Comparison of ENCODE assay signal across 34 cellular contexts in genomic region chr11:61744609-61745156, GRCh38. TPM values are rescaled to one million over a fixed set of nuclear protein-coding genes. Genes with fewer than 3 reads are reported as not detected.
"Had no signal": no experiment of that assay in that cellular context is flagged by ENCODE, and none has a peak within 500 bp of the region (broad histone marks: within the 10 kb centered on the region; RNA-seq: fewer than 3 reads in every experiment).

No MANE protein-coding gene starts in this region.

- H3K36me3 ChIP-seq: ascending aorta, breast epithelium, cardiac muscle cell, colonic mucosa had no signal

- H3K36me3 Mint-ChIP-seq: activated CD4-positive, alpha-beta memory T cell treated with anti-CD3 and anti-CD28 coated beads for 36 hours; activated CD8-positive, alpha-beta memory T cell treated with anti-CD3 and anti-CD28 coated beads, Interleukin-2, amount 10 ng/mL, durations not matched to agents 7 days and 5 days; activated naive CD4-positive, alpha-beta T cell treated with anti-CD3 and anti-CD28 coated beads, Interleukin-2, amount 10 ng/mL, durations not matched to agents 7 days and 5 days; activated naive CD4-positive, alpha-beta T cell treated with anti-CD3 and anti-CD28 coated beads, Interleukin-2, amount 50 U/mL, for 72 hours; activated naive CD8-positive, alpha-beta T cell treated with anti-CD3 and anti-CD28 coated beads, Interleukin-2, amount 10 ng/mL, durations not matched to agents 7 days and 5 days had no signal

- FAIRE-seq: frontal cortex had no signal

- H3K9me3 Mint-ChIP-seq: activated CD4-positive, alpha-beta memory T cell treated with anti-CD3 and anti-CD28 coated beads for 36 hours; activated CD4-positive, alpha-beta T cell treated with anti-CD3 and anti-CD28 coated beads, Interleukin-2, amount 10 ng/mL, durations not matched to agents 24 days and 14 days; activated naive CD4-positive, alpha-beta T cell treated with anti-CD3 and anti-CD28 coated beads, Interleukin-2, amount 10 ng/mL, durations not matched to agents 7 days and 5 days; activated naive CD4-positive, alpha-beta T cell treated with anti-CD3 and anti-CD28 coated beads, Interleukin-2, amount 50 U/mL, for 72 hours; activated naive CD8-positive, alpha-beta T cell treated with anti-CD3 and anti-CD28 coated beads, Interleukin-2, amount 10 ng/mL, durations not matched to agents 7 days and 5 days; activated T-helper 1 cell treated with anti-CD3 and anti-CD28 coated beads, Interleukin-12 subunit alpha, Interleukin-12 subunit beta, Interleukin-2, Interleukin-4 antibody, amounts not matched to agents 30 ng/mL and 10 ng/mL and 1 ng/mL, durations not matched to agents 14 hours and 24 hours and 36 hours; endodermal cell; T-helper 2 cell treated with Interferon-gamma antibody and Interleukin-4, amounts not matched to agents 5 μg/mL and 100 μg/mL, for 36 hours had no signal

- ATAC-seq: activated CD4-positive, alpha-beta T cell treated with anti-CD3 and anti-CD28 coated beads for 36 hours; activated CD8-positive, alpha-beta memory T cell treated with anti-CD3 and anti-CD28 coated beads, Interleukin-2, amount 10 ng/mL, durations not matched to agents 7 days and 5 days; activated CD8-positive, alpha-beta T cell treated with anti-CD3 and anti-CD28 coated beads, Interleukin-2, amount 10 ng/mL, durations not matched to agents 7 days and 5 days; activated naive CD4-positive, alpha-beta T cell treated with anti-CD3 and anti-CD28 coated beads, Interleukin-2, amount 50 U/mL, for 72 hours; esophagus mucosa; T-helper 17 cell had no signal

- H3K27me3 ChIP-seq: ascending aorta, breast epithelium, cardiac muscle cell, colonic mucosa, dorsolateral prefrontal cortex had no signal

- H3K9me3 ChIP-seq: ascending aorta, breast epithelium, colonic mucosa had no signal

- DNase-seq: activated CD4-positive, alpha-beta memory T cell treated with anti-CD3 and anti-CD28 coated beads for 36 hours; activated CD4-positive, alpha-beta T cell treated with anti-CD3 and anti-CD28 coated beads for 36 hours; activated CD4-positive, alpha-beta T cell treated with anti-CD3 and anti-CD28 coated beads, Interleukin-2, amount 10 ng/mL, durations not matched to agents 24 days and 14 days; activated CD4-positive, CD25-positive, alpha-beta regulatory T cell; activated CD4-positive, CD25-positive, alpha-beta regulatory T cell treated with anti-CD3 and anti-CD28 coated beads, Interleukin-2, amount 50 U/mL, for 72 hours; activated CD8-positive, alpha-beta memory T cell treated with anti-CD3 and anti-CD28 coated beads, Interleukin-2, amount 10 ng/mL, durations not matched to agents 7 days and 5 days; activated CD8-positive, alpha-beta memory T cell treated with anti-CD3 and anti-CD28 coated beads, Interleukin-2, amount 50 U/mL, for 4 hours; activated CD8-positive, alpha-beta T cell treated with anti-CD3 and anti-CD28 coated beads, Interleukin-2, amount 10 ng/mL, durations not matched to agents 7 days and 5 days; activated gamma-delta T cell; activated naive CD4-positive, alpha-beta T cell; activated naive CD4-positive, alpha-beta T cell treated with anti-CD3 and anti-CD28 coated beads, Interleukin-2, amount 10 ng/mL, durations not matched to agents 7 days and 5 days; activated naive CD8-positive, alpha-beta T cell treated with anti-CD3 and anti-CD28 coated beads, Interleukin-2, amount 10 ng/mL, durations not matched to agents 7 days and 5 days; activated T-cell treated with anti-CD3 and anti-CD28 coated beads, Interleukin-2, amount 50 U/mL, for 1 hour; activated T-cell treated with anti-CD3 and anti-CD28 coated beads, Interleukin-2, amount 50 U/mL, for 48 hours; central memory CD4-positive, alpha-beta T cell; cerebellar nuclear complex; colonic mucosa; dorsolateral prefrontal cortex; effector memory CD4-positive, alpha-beta T cell; endodermal cell; foreskin fibroblast; head of caudate nucleus; T-helper 1 cell; T-helper 17 cell; T1000 had no signal

- H3K4me3 Mint-ChIP-seq: activated CD4-positive, alpha-beta memory T cell treated with anti-CD3 and anti-CD28 coated beads for 36 hours; activated CD4-positive, alpha-beta T cell treated with anti-CD3 and anti-CD28 coated beads for 36 hours; activated CD4-positive, alpha-beta T cell treated with anti-CD3 and anti-CD28 coated beads, Interleukin-2, amount 10 ng/mL, durations not matched to agents 24 days and 14 days; activated CD8-positive, alpha-beta memory T cell treated with anti-CD3 and anti-CD28 coated beads, Interleukin-2, amount 10 ng/mL, durations not matched to agents 7 days and 5 days; activated CD8-positive, alpha-beta T cell treated with anti-CD3 and anti-CD28 coated beads, Interleukin-2, amount 10 ng/mL, durations not matched to agents 7 days and 5 days; activated naive CD4-positive, alpha-beta T cell treated with anti-CD3 and anti-CD28 coated beads, Interleukin-2, amount 10 ng/mL, durations not matched to agents 7 days and 5 days; activated naive CD8-positive, alpha-beta T cell treated with anti-CD3 and anti-CD28 coated beads, Interleukin-2, amount 10 ng/mL, durations not matched to agents 7 days and 5 days; activated T-helper 1 cell treated with anti-CD3 and anti-CD28 coated beads, Interleukin-12 subunit alpha, Interleukin-12 subunit beta, Interleukin-2, Interleukin-4 antibody, amounts not matched to agents 30 ng/mL and 10 ng/mL and 1 ng/mL, durations not matched to agents 14 hours and 24 hours and 36 hours; brain; endodermal cell; T-helper 17 cell; T-helper 2 cell treated with Interferon-gamma antibody and Interleukin-4, amounts not matched to agents 5 μg/mL and 100 μg/mL, for 36 hours had no signal

- H3K4me1 ChIP-seq: ascending aorta, breast epithelium, colonic mucosa had no signal

- H3K27me3 Mint-ChIP-seq: activated CD8-positive, alpha-beta memory T cell treated with anti-CD3 and anti-CD28 coated beads, Interleukin-2, amount 10 ng/mL, durations not matched to agents 7 days and 5 days; brain had no signal

- H3K4me3 ChIP-seq: ascending aorta, breast epithelium, cardiac muscle cell, colonic mucosa, dorsolateral prefrontal cortex had no signal

- H3K27ac ChIP-seq: ascending aorta, breast epithelium, cardiac muscle cell, colonic mucosa had no signal

- H3K27ac Mint-ChIP-seq: activated CD4-positive, alpha-beta memory T cell treated with anti-CD3 and anti-CD28 coated beads for 36 hours; activated CD4-positive, alpha-beta T cell treated with anti-CD3 and anti-CD28 coated beads for 36 hours; activated CD4-positive, alpha-beta T cell treated with anti-CD3 and anti-CD28 coated beads, Interleukin-2, amount 10 ng/mL, durations not matched to agents 24 days and 14 days; activated CD8-positive, alpha-beta memory T cell treated with anti-CD3 and anti-CD28 coated beads, Interleukin-2, amount 10 ng/mL, durations not matched to agents 7 days and 5 days; activated CD8-positive, alpha-beta T cell treated with anti-CD3 and anti-CD28 coated beads, Interleukin-2, amount 10 ng/mL, durations not matched to agents 7 days and 5 days; activated naive CD4-positive, alpha-beta T cell treated with anti-CD3 and anti-CD28 coated beads, Interleukin-2, amount 10 ng/mL, durations not matched to agents 7 days and 5 days; activated naive CD4-positive, alpha-beta T cell treated with anti-CD3 and anti-CD28 coated beads, Interleukin-2, amount 50 U/mL, for 72 hours; activated naive CD8-positive, alpha-beta T cell treated with anti-CD3 and anti-CD28 coated beads, Interleukin-2, amount 10 ng/mL, durations not matched to agents 7 days and 5 days; activated T-helper 1 cell treated with anti-CD3 and anti-CD28 coated beads, Interleukin-12 subunit alpha, Interleukin-12 subunit beta, Interleukin-2, Interleukin-4 antibody, amounts not matched to agents 30 ng/mL and 10 ng/mL and 1 ng/mL, durations not matched to agents 14 hours and 24 hours and 36 hours; brain; endodermal cell; T-helper 17 cell; T-helper 2 cell treated with Interferon-gamma antibody and Interleukin-4, amounts not matched to agents 5 μg/mL and 100 μg/mL, for 36 hours had no signal

- H3K4me1 Mint-ChIP-seq: activated CD4-positive, alpha-beta T cell treated with anti-CD3 and anti-CD28 coated beads for 36 hours; activated CD4-positive, alpha-beta T cell treated with anti-CD3 and anti-CD28 coated beads, Interleukin-2, amount 10 ng/mL, durations not matched to agents 24 days and 14 days; activated CD8-positive, alpha-beta memory T cell treated with anti-CD3 and anti-CD28 coated beads, Interleukin-2, amount 10 ng/mL, durations not matched to agents 7 days and 5 days; activated naive CD4-positive, alpha-beta T cell treated with anti-CD3 and anti-CD28 coated beads, Interleukin-2, amount 10 ng/mL, durations not matched to agents 7 days and 5 days; activated naive CD8-positive, alpha-beta T cell treated with anti-CD3 and anti-CD28 coated beads, Interleukin-2, amount 10 ng/mL, durations not matched to agents 7 days and 5 days; T-helper 17 cell had no signal

RNA-seq across cellular contexts. Expression of gene MYRF, which starts 7.8 kb away (rescaled TPM):
- total RNA-seq: ascending aorta had no signal
